Comparison of ENCODE assay signal across 8 cellular contexts in genomic region chr9:27726244-27727141, GRCh38.
DNase-seq lines count a peak whose midpoint lies in the region; ATAC-seq lines count a peak whose summit lies in the region.

No MANE protein-coding gene starts in this region.

- ATAC-seq in GM21528 (IDR thresholded peaks at IDR 0.05; ENCODE audit: low FRiP score, unreplicated experiment): peak; percentile 78

- DNase-seq in EH (ENCODE audit: low read depth): peak; percentile 36
- DNase-seq in Kasumi-1 (lab: John Stamatoyannopoulos, UW): peak; percentile 44 to 46
- peak; percentile 68 for DNase-seq in RPMI8226
- peak; percentile 47 for DNase-seq in amniotic epithelial cell (ENCODE audit: low read depth)
- DNase-seq in hepatic stellate cell (ENCODE audit: low spot score): peak; percentile 2
- peak; percentile 28 for DNase-seq in skeletal muscle cell (ENCODE audit: low read depth)
- DNase-seq in HuH-7.5 (ENCODE audit: low spot score): no peak

- H3K4me3 ChIP-seq in skeletal muscle cell (ENCODE audit: low read depth, low read length): no peak overlapping the region
